Comparison of ENCODE assay signal across 17 cellular contexts in the genomic region with DNA sequence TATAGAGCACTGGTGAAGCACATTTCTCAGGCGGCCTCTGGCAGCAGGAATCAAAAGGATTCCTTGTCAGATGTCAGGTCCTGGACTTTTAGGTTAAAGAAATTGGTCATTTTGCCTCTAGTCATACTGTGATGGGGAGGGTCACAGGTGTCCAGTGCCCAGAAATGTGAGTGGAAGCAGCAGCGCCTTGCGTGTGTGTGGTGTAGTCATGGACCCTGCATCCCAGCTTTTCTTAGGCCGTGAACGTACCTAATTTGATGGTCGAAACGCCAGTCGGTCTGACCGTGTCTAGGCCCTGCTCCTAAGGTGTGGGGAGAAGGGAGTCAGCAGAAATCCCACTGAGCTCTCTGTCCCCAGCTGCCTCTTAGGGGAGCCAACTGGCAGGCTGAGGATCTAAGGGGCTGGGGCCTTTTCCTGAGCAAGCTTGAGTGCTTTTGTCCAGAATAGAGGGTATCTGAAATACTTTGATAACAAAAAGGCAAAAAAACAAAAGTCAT.
"Had no signal": no experiment of that assay in that cellular context is flagged by ENCODE, and none has a peak within 500 bp of the region (broad histone marks: within the 10 kb centered on the region; RNA-seq: fewer than 3 reads in every experiment).

No MANE protein-coding gene starts in this region.

- H3K4me3 ChIP-seq: heart right ventricle, left lung, pancreas, smooth muscle cell, testis, upper lobe of left lung had no signal

- DNase-seq: cerebellar nuclear complex; cortex of kidney; effector CD4-positive, alpha-beta T cell; heart right ventricle; left lung; mammary epithelial cell; naive B cell; pancreas; stimulated activated CD4-positive, alpha-beta T cell treated with anti-CD3 and anti-CD28 coated beads, Interleukin-4, amount 100 ng/mL, for 1 hour; testis; upper lobe of left lung had no signal

- H3K9me3 ChIP-seq: heart right ventricle, left lung, pancreas, testis, upper lobe of left lung had no signal

- H3K27me3 Mint-ChIP-seq: naive B cell; stimulated activated memory B cell treated with anti-CD40 and anti-IgM and Interleukin-4, amounts not matched to agents 10 μg/mL and 1 μg/mL and 100 μg/mL, for 72 hours had no signal

- H3K4me2 ChIP-seq: smooth muscle cell had no signal

- H3K4me1 ChIP-seq: pancreas, testis had no signal

- H3K27ac ChIP-seq: heart right ventricle, left lung, pancreas, testis, upper lobe of left lung had no signal

- FAIRE-seq: bronchial epithelial cell, pancreas had no signal

- ATAC-seq: esophagus mucosa; heart right ventricle; left lung; pancreas; sciatic nerve; SK-N-SH treated with all-trans-retinoic acid at 6 μM for 48 hours; stimulated activated memory B cell treated with anti-CD40 and anti-IgM and Interleukin-4, amounts not matched to agents 10 μg/mL and 1 μg/mL and 100 μg/mL, for 72 hours had no signal

- H3K4me1 Mint-ChIP-seq: naive B cell; stimulated activated memory B cell treated with anti-CD40 and anti-IgM and Interleukin-4, amounts not matched to agents 10 μg/mL and 1 μg/mL and 100 μg/mL, for 72 hours had no signal

- H3K27me3 ChIP-seq: heart right ventricle, left lung, pancreas, testis, upper lobe of left lung had no signal

- H3K4me3 Mint-ChIP-seq: stimulated activated memory B cell treated with anti-CD40 and anti-IgM and Interleukin-4, amounts not matched to agents 10 μg/mL and 1 μg/mL and 100 μg/mL, for 72 hours had no signal

- H3K9me3 Mint-ChIP-seq: naive B cell had no signal

- H3K27ac Mint-ChIP-seq: stimulated activated memory B cell treated with anti-CD40 and anti-IgM and Interleukin-4, amounts not matched to agents 10 μg/mL and 1 μg/mL and 100 μg/mL, for 72 hours had no signal
